ENCODE assay signal across 8 cellular contexts in the genomic region with DNA sequence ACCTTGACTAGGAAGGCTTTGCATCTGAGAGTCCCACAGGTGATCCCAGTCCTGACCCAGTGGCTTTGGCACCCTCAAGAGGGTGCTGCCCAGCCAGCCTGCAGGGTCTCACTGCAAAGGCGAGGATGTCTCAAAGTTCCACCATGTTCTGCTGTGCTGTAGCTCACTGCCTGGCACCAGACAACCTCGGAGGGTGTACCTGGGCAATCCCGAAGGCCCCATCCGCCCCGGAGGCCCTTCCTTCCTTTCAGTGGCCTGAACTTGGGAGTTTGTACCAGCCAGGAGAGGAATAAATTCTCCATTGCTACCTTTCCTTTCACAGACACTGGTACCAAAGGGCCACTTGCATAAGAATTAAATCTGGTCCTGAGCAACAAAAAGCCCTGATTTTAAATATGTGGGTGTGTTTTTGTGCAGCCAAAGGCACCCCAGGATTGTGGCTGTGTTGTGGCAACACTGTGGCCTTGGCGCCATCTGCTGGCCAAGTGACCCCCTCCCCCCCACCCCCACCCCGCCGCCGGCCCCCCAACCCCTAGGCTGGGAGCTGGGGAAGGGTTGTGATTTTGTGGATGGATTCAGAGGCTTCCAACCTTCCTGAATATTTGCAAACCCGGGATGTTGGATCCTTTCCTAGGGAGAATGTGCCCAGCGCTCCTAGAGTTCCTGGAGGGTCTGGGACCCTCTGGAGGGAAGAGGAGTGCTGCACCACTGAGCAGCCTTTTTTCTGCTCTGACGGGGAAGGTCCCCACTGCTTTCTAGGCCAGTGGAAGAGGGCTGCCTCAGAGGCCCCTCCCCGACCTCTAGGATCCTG.
DNase-seq lines count a peak whose midpoint lies in the region; ATAC-seq and TF ChIP-seq lines count a peak whose summit lies in the region.

No MANE protein-coding gene starts in this region.

- H3K27me3 ChIP-seq in iPS-18a (ENCODE audit: control insufficient read depth, insufficient read depth, low read length), result no peaks in the 10 kb centered on the region

- H3K9me3 ChIP-seq in iPS-18a (ENCODE audit: control insufficient read depth, low read depth, low read length), result no peaks in the 10 kb centered on the region

- no peaks in the 10 kb centered on the region for H3K4me1 ChIP-seq in iPS-18a (ENCODE audit: control insufficient read depth, low read depth, low read length)

- H3K27ac ChIP-seq in iPS-18a (ENCODE audit: low read length), result no peak overlapping the region

- no peak for ATAC-seq in GM18868 (IDR thresholded peaks at IDR 0.05; ENCODE audit: unreplicated experiment)
- no peak for ATAC-seq in GM21528 (IDR thresholded peaks at IDR 0.05; ENCODE audit: low FRiP score, unreplicated experiment)

- H3K9ac ChIP-seq in iPS-18a (ENCODE audit: low read length), result peak overlapping the region; percentile 10

- POLR2A ChIA-PET in HEK293T (lab: Yijun Ruan, JAX), result interaction anchor here (1.8 kb wide), 1 partner anchor 10 kb away, joined by 8 read pairs; a partner anchor contains a TSS

- TF ChIP-seq CTCF in AG09319 (IDR thresholded peaks at IDR 0.05; ENCODE audit: low read depth, low read length), result peak; percentile 13

- no peak for DNase-seq in AG09319 (ENCODE audit: extremely low read depth, low read depth)
- DNase-seq in HEK293T (ENCODE audit: extremely low spot score), result peak; percentile 43
- DNase-seq in activated T-cell treated with anti-CD3 and anti-CD28 coated beads, Interleukin-2, amount 50 U/mL, for 1 hour, result peak; percentile 37
- DNase-seq in NCI-H146 treated with DMSO at 0.1 percent for 48 hours (lab: John Stamatoyannopoulos, UW; ENCODE audit: unreplicated experiment), result no peak
- no peak for DNase-seq in NCI-H1105 (lab: John Stamatoyannopoulos, UW)

- H3K4me3 ChIP-seq in iPS-18a (ENCODE audit: low read length), result peak overlapping the region; percentile 4

- H3K36me3 ChIP-seq in iPS-18a (ENCODE audit: control insufficient read depth, low read depth, low read length), result no peaks in the 10 kb centered on the region

- CTCF ChIA-PET in HEK293T (lab: Yijun Ruan, JAX), result interaction anchor here (0.6 kb wide), 1 partner anchor 8 kb away, joined by 3 read pairs; no protein-coding TSS in a partner anchor

TF ChIP-seq in HEK293T, 16 proteins besides CTCF, POLR2A, EP300 and RAD21:
- TF ChIP-seq LEF1 (IDR thresholded peaks at IDR 0.05; ENCODE audit: borderline replicate concordance), result no peak
- TF ChIP-seq ZNF384 (IDR thresholded peaks at IDR 0.05), result no peak
- no peak for TF ChIP-seq BHLHE40 (IDR thresholded peaks at IDR 0.05; ENCODE audit: borderline replicate concordance)
- no peak for TF ChIP-seq FOXK2 (IDR thresholded peaks at IDR 0.05)
- TF ChIP-seq TARDBP (IDR thresholded peaks at IDR 0.05), result no peak
- no peak for TF ChIP-seq NFRKB (IDR thresholded peaks at IDR 0.05)
- no peak for TF ChIP-seq FOXA1 (IDR thresholded peaks at IDR 0.05)
- TF ChIP-seq L3MBTL2 (conservative IDR thresholded peaks at IDR 0.05), result no peak
- TF ChIP-seq FOXM1 (IDR thresholded peaks at IDR 0.05; ENCODE audit: borderline replicate concordance), result no peak
- TF ChIP-seq, protein P1, sequence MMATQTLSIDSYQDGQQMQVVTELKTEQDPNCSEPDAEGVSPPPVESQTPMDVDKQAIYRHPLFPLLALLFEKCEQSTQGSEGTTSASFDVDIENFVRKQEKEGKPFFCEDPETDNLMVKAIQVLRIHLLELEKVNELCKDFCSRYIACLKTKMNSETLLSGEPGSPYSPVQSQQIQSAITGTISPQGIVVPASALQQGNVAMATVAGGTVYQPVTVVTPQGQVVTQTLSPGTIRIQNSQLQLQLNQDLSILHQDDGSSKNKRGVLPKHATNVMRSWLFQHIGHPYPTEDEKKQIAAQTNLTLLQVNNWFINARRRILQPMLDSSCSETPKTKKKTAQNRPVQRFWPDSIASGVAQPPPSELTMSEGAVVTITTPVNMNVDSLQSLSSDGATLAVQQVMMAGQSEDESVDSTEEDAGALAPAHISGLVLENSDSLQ (IDR thresholded peaks at IDR 0.05), result no peak
- TF ChIP-seq SP1 (IDR thresholded peaks at IDR 0.05), result no peak

Comparison
In these comparisons a context has a peak if more than half of its experiments do, and no peak if none do; other contexts are left out.
1. DNase-seq: peak in HEK293T (single experiment) and activated T-cell treated with anti-CD3 and anti-CD28 coated beads, Interleukin-2, amount 50 U/mL, for 1 hour (single experiment); none in AG09319 (single experiment), NCI-H146 treated with DMSO at 0.1 percent for 48 hours (single experiment) and NCI-H1105 (single experiment).